In the genomic region with DNA sequence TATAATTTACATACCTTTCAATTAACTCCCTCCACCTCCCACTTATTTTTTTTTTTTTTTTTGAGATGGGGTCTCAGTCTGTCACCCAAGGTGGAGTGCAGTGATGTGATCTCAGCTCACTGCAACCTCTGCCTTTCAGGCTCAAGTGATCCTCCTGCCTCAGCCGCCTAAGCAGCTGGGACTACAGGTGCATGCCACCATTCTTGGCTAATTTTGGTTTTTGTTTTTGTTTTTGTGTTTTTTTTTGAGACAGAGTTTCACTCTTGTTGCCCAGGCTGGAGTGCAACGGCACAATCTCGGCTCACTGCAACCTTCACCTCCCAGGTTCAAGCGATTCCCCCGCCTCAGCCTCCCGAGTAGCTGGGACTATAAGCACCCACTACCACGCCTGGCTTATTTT, we compare ENCODE assay signal across 1 cellular context. TPM values are rescaled to one million over a fixed set of nuclear protein-coding genes. Genes with fewer than 3 reads are reported as not detected.
"Had no signal": no experiment of that assay in that cellular context is flagged by ENCODE, and none has a peak within 500 bp of the region (broad histone marks: within the 10 kb centered on the region; RNA-seq: fewer than 3 reads in every experiment).

No MANE protein-coding gene starts in this region.

RNA-seq across cellular contexts. Expression of gene ETV4, which starts 36.7 kb away (rescaled TPM):
- polyA plus RNA-seq: IgD-negative memory B cell had no signal
